In genomic region chr6:25369043-25369442, GRCh38 we compare ENCODE assay signal across 9 cellular contexts.
DNase-seq lines count a peak whose midpoint lies in the region; ATAC-seq, FAIRE-seq and TF ChIP-seq lines count a peak whose summit lies in the region.
"Had no signal": no experiment of that assay in that cellular context is flagged by ENCODE, and none has a peak within 500 bp of the region (broad histone marks: within the 10 kb centered on the region; RNA-seq: fewer than 3 reads in every experiment).

No MANE protein-coding gene starts in this region.

- peaks cover 21 to 32% of the 10 kb centered on the region in 2 donors for H3K4me1 Mint-ChIP-seq in natural killer cell
- peaks cover 15% of the 10 kb centered on the region in 2 donors for H3K4me1 Mint-ChIP-seq in natural killer cell treated with Interleukin-12 subunit alpha and Interleukin-12 subunit beta and Interleukin-15 and Interleukin-18, amount 100 ng/mL, for 72 hours (ENCODE audit: low read depth in 2 of 2)
- peaks cover 56% of the 10 kb centered on the region for H3K4me1 Mint-ChIP-seq in activated naive CD8-positive, alpha-beta T cell treated with anti-CD3 and anti-CD28 coated beads, Interleukin-2, amount 10 ng/mL, durations not matched to agents 7 days and 5 days

- H3K27me3 Mint-ChIP-seq in natural killer cell (ENCODE audit: low read depth in 2 of 2): peaks cover 0 to 7% of the 10 kb centered on the region in 2 donors
- no peaks in the 10 kb centered on the region for H3K27me3 Mint-ChIP-seq in natural killer cell treated with Interleukin-12 subunit alpha and Interleukin-12 subunit beta and Interleukin-15 and Interleukin-18, amount 100 ng/mL, for 72 hours
- no peaks in the 10 kb centered on the region for H3K27me3 Mint-ChIP-seq in activated naive CD8-positive, alpha-beta T cell treated with anti-CD3 and anti-CD28 coated beads, Interleukin-2, amount 10 ng/mL, durations not matched to agents 7 days and 5 days

- no peaks in the 10 kb centered on the region for H3K9me3 ChIP-seq in kidney (ENCODE audit: control insufficient read depth in 1 of 2, low read length in 2 of 2)

- H3K4me3 Mint-ChIP-seq in natural killer cell: peak overlapping the region; percentile 3
- H3K4me3 Mint-ChIP-seq in natural killer cell treated with Interleukin-12 subunit alpha and Interleukin-12 subunit beta and Interleukin-15 and Interleukin-18, amount 100 ng/mL, for 72 hours: no peak overlapping the region
- peak overlapping the region; percentile 68 for H3K4me3 Mint-ChIP-seq in activated naive CD8-positive, alpha-beta T cell treated with anti-CD3 and anti-CD28 coated beads, Interleukin-2, amount 10 ng/mL, durations not matched to agents 7 days and 5 days
- H3K4me3 Mint-ChIP-seq: memory B cell had no signal

- H3K27me3 ChIP-seq in brain microvascular endothelial cell (replicated peaks): no peaks in the 10 kb centered on the region

- in situ Hi-C loops in brain microvascular endothelial cell (cut with HindIII; ENCODE audit: low pct_ligation_motif_present, low sequenced_read_pairs): no loop called here

- H3K4me3 ChIP-seq in kidney (ENCODE audit: low read length in 2 of 2) (peak overlapping the region; percentile 1 to 6), brain microvascular endothelial cell (ENCODE audit: low read depth, low read length) (no peak overlapping the region)

- H3K36me3 Mint-ChIP-seq in natural killer cell: no peaks in the 10 kb centered on the region
- H3K36me3 Mint-ChIP-seq in natural killer cell treated with Interleukin-12 subunit alpha and Interleukin-12 subunit beta and Interleukin-15 and Interleukin-18, amount 100 ng/mL, for 72 hours: no peaks in the 10 kb centered on the region
- peaks cover 14% of the 10 kb centered on the region for H3K36me3 Mint-ChIP-seq in activated naive CD8-positive, alpha-beta T cell treated with anti-CD3 and anti-CD28 coated beads, Interleukin-2, amount 10 ng/mL, durations not matched to agents 7 days and 5 days

- no peak for ATAC-seq in natural killer cell
- ATAC-seq in natural killer cell treated with Interleukin-12 subunit alpha and Interleukin-12 subunit beta and Interleukin-15 and Interleukin-18, amount 100 ng/mL, for 72 hours: no peak
- no peak for ATAC-seq in activated naive CD8-positive, alpha-beta T cell treated with anti-CD3 and anti-CD28 coated beads, Interleukin-2, amount 10 ng/mL, durations not matched to agents 7 days and 5 days (ENCODE audit: low read depth)

- no peak for FAIRE-seq in kidney (lab: Jason Lieb, UNC)

- peak overlapping the region in 1 of 2 donors; percentile 64 for H3K27ac Mint-ChIP-seq in natural killer cell
- peak overlapping the region in 1 of 2 donors; percentile 74 for H3K27ac Mint-ChIP-seq in natural killer cell treated with Interleukin-12 subunit alpha and Interleukin-12 subunit beta and Interleukin-15 and Interleukin-18, amount 100 ng/mL, for 72 hours
- peak overlapping the region; percentile 80 for H3K27ac Mint-ChIP-seq in activated naive CD8-positive, alpha-beta T cell treated with anti-CD3 and anti-CD28 coated beads, Interleukin-2, amount 10 ng/mL, durations not matched to agents 7 days and 5 days
- H3K27ac Mint-ChIP-seq: memory B cell had no signal

- DNase-seq in natural killer cell (no peak), kidney (no peak), brain microvascular endothelial cell (no peak), AML-193 (lab: John Stamatoyannopoulos, UW) (no peak), pons (ENCODE audit: low spot score) (no peak), putamen (ENCODE audit: low spot score) (no peak)
- DNase-seq in natural killer cell treated with Interleukin-12 subunit alpha and Interleukin-12 subunit beta and Interleukin-15 and Interleukin-18, amount 100 ng/mL, for 72 hours (ENCODE audit: low spot score): no peak
- no peak for DNase-seq in activated naive CD8-positive, alpha-beta T cell treated with anti-CD3 and anti-CD28 coated beads, Interleukin-2, amount 10 ng/mL, durations not matched to agents 7 days and 5 days

- H3K36me3 ChIP-seq in kidney (ENCODE audit: control insufficient read depth in 1 of 2, insufficient read depth in 2 of 2, low read length in 2 of 2): no peaks in the 10 kb centered on the region
- no peaks in the 10 kb centered on the region for H3K36me3 ChIP-seq in brain microvascular endothelial cell (replicated peaks)

- TF ChIP-seq CTCF in natural killer cell (IDR thresholded peaks at IDR 0.05): no peak
- TF ChIP-seq CTCF in kidney (IDR thresholded peaks at IDR 0.05; ENCODE audit: borderline replicate concordance, extremely low read depth, insufficient read depth): no peak
- TF ChIP-seq CTCF in brain microvascular endothelial cell (IDR thresholded peaks at IDR 0.05; ENCODE audit: low read depth, low read length, missing control alignments): no peak

- POLR2A ChIA-PET in activated naive CD8-positive, alpha-beta T cell treated with anti-CD3 and anti-CD28 coated beads, Interleukin-2, amount 10 ng/mL, durations not matched to agents 7 days and 5 days (lab: Charles Lee): interaction anchor here (0.6 to 2.7 kb wide), 3 partner anchors 35 to 295 kb away, joined by 3 to 19 read pairs (median 5); partner anchors contain the start of gene CARMIL1

- H3K27ac ChIP-seq in kidney (ENCODE audit: low read depth in 2 of 2, low read length in 2 of 2) (no peak overlapping the region), brain microvascular endothelial cell (no peak overlapping the region)

- peaks cover 9 to 18% of the 10 kb centered on the region in 2 donors for H3K4me1 ChIP-seq in kidney (ENCODE audit: control insufficient read depth in 1 of 2, insufficient read depth in 1 of 2, low read depth in 1 of 2, low read length in 2 of 2)

- H3K9me3 Mint-ChIP-seq in natural killer cell: no peaks in the 10 kb centered on the region
- H3K9me3 Mint-ChIP-seq in natural killer cell treated with Interleukin-12 subunit alpha and Interleukin-12 subunit beta and Interleukin-15 and Interleukin-18, amount 100 ng/mL, for 72 hours: no peaks in the 10 kb centered on the region
- H3K9me3 Mint-ChIP-seq in activated naive CD8-positive, alpha-beta T cell treated with anti-CD3 and anti-CD28 coated beads, Interleukin-2, amount 10 ng/mL, durations not matched to agents 7 days and 5 days: peaks cover 3% of the 10 kb centered on the region
- H3K9me3 Mint-ChIP-seq: memory B cell had no signal

- intact Hi-C loops in natural killer cell (cut with micrococcal nuclease): no loop called here
- intact Hi-C loops in kidney (cut with DNase I): no loop called here

- no peak overlapping the region for H3K9ac ChIP-seq in kidney (ENCODE audit: low read length in 2 of 2)
